ENCODE assay signal across 8 cellular contexts in genomic region chr1:2548068-2548589, GRCh38. TPM values are rescaled to one million over a fixed set of nuclear protein-coding genes. Genes with fewer than 3 reads are reported as not detected.
A peak's percentile ranks its signal among the peaks of the same experiment; 100 is the strongest.
DNase-seq lines count a peak whose midpoint lies in the region; ATAC-seq, FAIRE-seq and TF ChIP-seq lines count a peak whose summit lies in the region.

No MANE protein-coding gene starts in this region.

- H3K4me3 ChIP-seq in pancreas (peak overlapping the region in 3 of 4 donors; percentile 1 to 67 (median 30)), transverse colon (peak overlapping the region in 3 of 4 donors; percentile 8 to 57 (median 46))

- H3K36me3 ChIP-seq in KOPT-K1 (ENCODE audit: insufficient read depth, low read length) (no peaks in the 10 kb centered on the region), pancreas (no peaks in the 10 kb centered on the region), transverse colon (no peaks in the 10 kb centered on the region)

- no peak for TF ChIP-seq EP300 in transverse colon (IDR thresholded peaks at IDR 0.05; ENCODE audit: low read depth)

- no peak for FAIRE-seq in pancreas (lab: Jason Lieb, UNC)

- peaks cover 24% of the 10 kb centered on the region for H3K4me1 Mint-ChIP-seq in activated naive CD8-positive, alpha-beta T cell treated with anti-CD3 and anti-CD28 coated beads for 36 hours

- H3K9me3 Mint-ChIP-seq in activated naive CD8-positive, alpha-beta T cell treated with anti-CD3 and anti-CD28 coated beads for 36 hours = no peaks in the 10 kb centered on the region

- ATAC-seq in GM18867 (IDR thresholded peaks at IDR 0.05; ENCODE audit: unreplicated experiment) (peak; percentile 15), Right ventricle myocardium inferior (peak; percentile 54), pancreas (peak; percentile 62 to 78 (median 73))

- WGBS in pancreas, 2 donors = 4 to 9% methylated on average over 17 of the region's 17 CpGs
- WGBS in transverse colon (ENCODE audit: low coverage in 1 of 2), 2 donors = 11% methylated on average over 16 of the region's 17 CpGs; no CpG with 5 or more reads in 1 of the 2 donors

- peaks cover 1% of the 10 kb centered on the region for H3K36me3 Mint-ChIP-seq in activated naive CD8-positive, alpha-beta T cell treated with anti-CD3 and anti-CD28 coated beads for 36 hours

- H3K27ac ChIP-seq in KOPT-K1 (ENCODE audit: low read depth, low read length, poor library complexity, severe bottlenecking) (peak overlapping the region; percentile 97), pancreas (peak overlapping the region; percentile 73 to 97 (median 90)), transverse colon (peak overlapping the region; percentile 95 to 96 (median 96))

- peak overlapping the region; percentile 97 for H3K27ac Mint-ChIP-seq in activated naive CD8-positive, alpha-beta T cell treated with anti-CD3 and anti-CD28 coated beads for 36 hours

- peak overlapping the region; percentile 83 for H3K4me3 Mint-ChIP-seq in activated naive CD8-positive, alpha-beta T cell treated with anti-CD3 and anti-CD28 coated beads for 36 hours

- peaks cover 6 to 22% (median 20%) of the 10 kb centered on the region in 3 donors for H3K4me1 ChIP-seq in pancreas
- peaks cover 20 to 67% (median 54%) of the 10 kb centered on the region in 4 donors for H3K4me1 ChIP-seq in transverse colon

- no peaks in the 10 kb centered on the region for H3K9me3 ChIP-seq in KOPT-K1 (ENCODE audit: insufficient read depth, low read length, poor library complexity, severe bottlenecking)
- H3K9me3 ChIP-seq in pancreas = no peaks in the 10 kb centered on the region
- H3K9me3 ChIP-seq in transverse colon = no peaks in the 10 kb centered on the region

- H3K27me3 Mint-ChIP-seq in activated naive CD8-positive, alpha-beta T cell treated with anti-CD3 and anti-CD28 coated beads for 36 hours = no peaks in the 10 kb centered on the region

- no peaks in the 10 kb centered on the region for H3K27me3 ChIP-seq in pancreas
- no peaks in the 10 kb centered on the region for H3K27me3 ChIP-seq in transverse colon

- TF ChIP-seq POLR2A in transverse colon (IDR thresholded peaks at IDR 0.05) = peak; percentile 42

- TF ChIP-seq CTCF in pancreas (IDR thresholded peaks at IDR 0.05) = peak; percentile 89 to 95 (median 92)
- peak; percentile 95 to 98 (median 98) for TF ChIP-seq CTCF in transverse colon (IDR thresholded peaks at IDR 0.05)

- in situ Hi-C loops in transverse colon (cut with MboI; ENCODE audit: low pct_ligation_motif_present in 1 of 4, low pct_unique_long_range_greater_than_20kb in 1 of 4, low sequenced_read_pairs in 3 of 4) = loop anchor here in 1 of 4 donors (10.0 to 25.0 kb wide), 2 partner anchors 133 to 361 kb away; partner anchors contain the start of genes FAAP20 and PEX10

- DNase-seq in AG08396 (ENCODE audit: low spot score) (peak; percentile 90), SKM-1 treated with dmso at 0.1 percent for 144 hours (lab: John Stamatoyannopoulos, UW; ENCODE audit: unreplicated experiment) (peak; percentile 49), Right ventricle myocardium inferior (ENCODE audit: missing footprints) (peak; percentile 92), pancreas (peak in 5 of 6 donors; percentile 82 to 96 (median 87)), transverse colon (peak; percentile 94)
- peak; percentile 87 for DNase-seq in activated naive CD8-positive, alpha-beta T cell treated with anti-CD3 and anti-CD28 coated beads for 36 hours

- intact Hi-C loops in Right ventricle myocardium inferior (cut with DNase I) = loop anchor here (1.0 to 10.0 kb wide), 2 partner anchors 134 to 353 kb away; partner anchors contain the start of gene FAAP20
- intact Hi-C loops in pancreas (cut with DNase I) = loop anchor here in 2 of 3 donors (5.0 kb wide), 1 partner anchor 131 kb away; no protein-coding TSS in a partner anchor
- intact Hi-C loops in transverse colon (cut with DNase I; ENCODE audit: low total_unique reads) = loop anchor here (5.0 kb wide), 1 partner anchor 131 kb away; no protein-coding TSS in a partner anchor

RNA-seq across cellular contexts. Expression of gene TNFRSF14, which starts 8.0 kb away (rescaled TPM):
- total RNA-seq in activated naive CD8-positive, alpha-beta T cell treated with anti-CD3 and anti-CD28 coated beads for 36 hours = 100 to 1,000 TPM in 1 of 2 experiments, 10 to 100 TPM in 1; 99.6 to 104 TPM
- 15.7 TPM for total RNA-seq in Right ventricle myocardium inferior
- total RNA-seq in pancreas = 10 to 100 TPM; 10.3 to 37.2 (median 19.0) TPM
- 100 to 1,000 TPM; 120 to 124 TPM for polyA plus RNA-seq in pancreas
- total RNA-seq in transverse colon = 100 to 1,000 TPM; 178 to 758 (median 278) TPM

RNA-seq across cellular contexts. Expression of gene HES5, which starts 18.1 kb away (rescaled TPM):
- total RNA-seq in activated naive CD8-positive, alpha-beta T cell treated with anti-CD3 and anti-CD28 coated beads for 36 hours = under 1 TPM in 1 of 2 experiments, not detected in 1; 0.28 TPM
- total RNA-seq in Right ventricle myocardium inferior (1.3 TPM), pancreas (under 1 TPM in 3 of 6 donors, not detected in 3; 0.12 to 0.25 (median 0.19) TPM), transverse colon (1 to 10 TPM in 1 of 4 donors, under 1 TPM in 1, not detected in 2; 0.64 to 1.1 TPM)
- polyA plus RNA-seq in pancreas = under 1 TPM in 1 of 2 donors, not detected in 1; 0.07 TPM

RNA-seq across cellular contexts. Expression of gene PANK4, which starts 21.7 kb away (rescaled TPM):
- total RNA-seq in activated naive CD8-positive, alpha-beta T cell treated with anti-CD3 and anti-CD28 coated beads for 36 hours = 10 to 100 TPM; 29.8 to 34.3 TPM
- 46.4 TPM for total RNA-seq in Right ventricle myocardium inferior
- 10 to 100 TPM in 2 of 6 donors, 1 to 10 TPM in 4; 9.7 to 17.1 (median 10.0) TPM for total RNA-seq in pancreas
- 10 to 100 TPM; 20.7 to 26.4 TPM for polyA plus RNA-seq in pancreas
- total RNA-seq in transverse colon = 10 to 100 TPM; 41.1 to 58.3 (median 47.3) TPM

RNA-seq across cellular contexts. Expression of gene PRXL2B, which starts 38.4 kb away (rescaled TPM):
- 10 to 100 TPM; 42.2 to 43.2 TPM for total RNA-seq in activated naive CD8-positive, alpha-beta T cell treated with anti-CD3 and anti-CD28 coated beads for 36 hours
- total RNA-seq in Right ventricle myocardium inferior = 12.2 TPM
- 10 to 100 TPM in 4 of 6 donors, 1 to 10 TPM in 2; 3.3 to 16.4 (median 10.8) TPM for total RNA-seq in pancreas
- polyA plus RNA-seq in pancreas = 10 to 100 TPM; 12.1 to 13.4 TPM
- 100 to 1,000 TPM in 1 of 4 donors, 10 to 100 TPM in 3; 33.7 to 101 (median 50.1) TPM for total RNA-seq in transverse colon

Comparison
In these comparisons a context has a peak if more than half of its experiments do, and no peak if none do; other contexts are left out.
1. Peak in every context shown above with its lines: DNase-seq, ATAC-seq, H3K4me3 ChIP-seq and H3K27ac ChIP-seq.
2. ATAC-seq: peak in every context shown above with its lines; median percentile 73 in pancreas; 54 in Right ventricle myocardium inferior; 15 in GM18867.